Comparison of ENCODE assay signal across 1 cellular context in the genomic region with DNA sequence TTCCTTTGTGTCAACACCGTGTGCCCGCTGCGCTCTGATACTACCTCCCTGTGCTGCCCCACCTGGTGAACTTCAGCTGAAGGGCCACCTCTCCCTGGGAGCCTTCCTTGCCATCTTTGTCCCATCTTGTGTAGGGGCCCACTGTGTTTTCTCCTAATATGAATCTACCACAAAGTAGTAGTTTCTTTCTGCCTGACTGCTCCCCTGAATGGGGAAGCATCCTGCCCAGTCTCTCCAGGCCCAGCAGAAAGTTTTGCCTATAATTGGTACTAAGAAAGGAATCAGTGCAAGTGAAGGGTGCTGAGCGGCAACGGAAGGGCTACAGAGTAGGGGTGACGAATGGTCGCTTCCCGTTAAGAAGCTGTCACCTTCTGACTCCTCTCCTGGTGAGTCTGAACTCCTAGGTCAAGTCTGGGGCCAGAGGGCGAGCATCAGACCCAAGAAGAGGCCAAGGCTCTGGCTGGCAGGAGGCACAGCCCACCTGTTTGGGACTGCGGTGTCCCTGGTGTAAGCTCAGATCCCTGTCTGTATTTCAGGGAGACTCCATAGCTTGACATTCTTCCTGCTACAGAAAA.
TF ChIP-seq lines count a peak whose summit lies in the region.

No MANE protein-coding gene starts in this region.

TF ChIP-seq in A549, 52 proteins besides CTCF, POLR2A, EP300 and RAD21 (continued from another document):
- TF ChIP-seq GATA3 (IDR thresholded peaks at IDR 0.05; ENCODE audit: borderline replicate concordance) (no peak), BHLHE40 (IDR thresholded peaks at IDR 0.05; ENCODE audit: low read depth, low read length) (no peak), ZNF302 (CRISPR knock-in tag; IDR thresholded peaks at IDR 0.05) (no peak)
